ENCODE assay signal across 1 cellular context in the genomic region with DNA sequence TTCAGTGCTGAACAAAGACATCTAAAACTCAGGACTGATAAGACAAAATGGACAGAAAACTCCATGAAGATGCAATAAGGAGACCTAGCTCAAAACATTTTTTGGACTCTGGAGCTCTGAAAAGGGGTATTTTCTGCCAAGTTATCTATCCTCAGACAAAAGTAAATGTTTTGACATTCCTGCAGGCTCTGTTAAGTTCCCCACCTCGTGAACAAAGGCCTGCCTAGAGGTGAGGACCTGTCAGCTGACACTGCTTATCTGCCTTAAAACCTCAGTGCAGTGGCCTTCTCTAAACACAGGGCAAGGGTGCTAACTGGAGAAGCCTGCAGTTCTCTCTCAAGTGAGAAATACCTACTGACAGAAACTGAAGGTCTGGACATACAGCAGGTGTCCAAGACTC.
TF ChIP-seq lines count a peak whose summit lies in the region.

No MANE protein-coding gene starts in this region.

TF ChIP-seq in GM12878, 131 proteins besides CTCF, POLR2A, EP300 and RAD21:
- TF ChIP-seq TCF7 (IDR thresholded peaks at IDR 0.05; ENCODE audit: borderline replicate concordance): no peak
- TF ChIP-seq ZBED1 (IDR thresholded peaks at IDR 0.05; ENCODE audit: borderline replicate concordance): no peak
- TF ChIP-seq DPF2 (IDR thresholded peaks at IDR 0.05): no peak
- no peak for TF ChIP-seq HCFC1 (IDR thresholded peaks at IDR 0.05; ENCODE audit: low read length)
- TF ChIP-seq, protein P1, sequence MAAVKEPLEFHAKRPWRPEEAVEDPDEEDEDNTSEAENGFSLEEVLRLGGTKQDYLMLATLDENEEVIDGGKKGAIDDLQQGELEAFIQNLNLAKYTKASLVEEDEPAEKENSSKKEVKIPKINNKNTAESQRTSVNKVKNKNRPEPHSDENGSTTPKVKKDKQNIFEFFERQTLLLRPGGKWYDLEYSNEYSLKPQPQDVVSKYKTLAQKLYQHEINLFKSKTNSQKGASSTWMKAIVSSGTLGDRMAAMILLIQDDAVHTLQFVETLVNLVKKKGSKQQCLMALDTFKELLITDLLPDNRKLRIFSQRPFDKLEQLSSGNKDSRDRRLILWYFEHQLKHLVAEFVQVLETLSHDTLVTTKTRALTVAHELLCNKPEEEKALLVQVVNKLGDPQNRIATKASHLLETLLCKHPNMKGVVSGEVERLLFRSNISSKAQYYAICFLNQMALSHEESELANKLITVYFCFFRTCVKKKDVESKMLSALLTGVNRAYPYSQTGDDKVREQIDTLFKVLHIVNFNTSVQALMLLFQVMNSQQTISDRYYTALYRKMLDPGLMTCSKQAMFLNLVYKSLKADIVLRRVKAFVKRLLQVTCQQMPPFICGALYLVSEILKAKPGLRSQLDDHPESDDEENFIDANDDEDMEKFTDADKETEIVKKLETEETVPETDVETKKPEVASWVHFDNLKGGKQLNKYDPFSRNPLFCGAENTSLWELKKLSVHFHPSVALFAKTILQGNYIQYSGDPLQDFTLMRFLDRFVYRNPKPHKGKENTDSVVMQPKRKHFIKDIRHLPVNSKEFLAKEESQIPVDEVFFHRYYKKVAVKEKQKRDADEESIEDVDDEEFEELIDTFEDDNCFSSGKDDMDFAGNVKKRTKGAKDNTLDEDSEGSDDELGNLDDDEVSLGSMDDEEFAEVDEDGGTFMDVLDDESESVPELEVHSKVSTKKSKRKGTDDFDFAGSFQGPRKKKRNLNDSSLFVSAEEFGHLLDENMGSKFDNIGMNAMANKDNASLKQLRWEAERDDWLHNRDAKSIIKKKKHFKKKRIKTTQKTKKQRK (IDR thresholded peaks at IDR 0.05; ENCODE audit: low read depth, low read length): no peak
- TF ChIP-seq IRF4 (IDR thresholded peaks at IDR 0.05; ENCODE audit: low read depth, low read length): no peak
- TF ChIP-seq, protein P2, sequence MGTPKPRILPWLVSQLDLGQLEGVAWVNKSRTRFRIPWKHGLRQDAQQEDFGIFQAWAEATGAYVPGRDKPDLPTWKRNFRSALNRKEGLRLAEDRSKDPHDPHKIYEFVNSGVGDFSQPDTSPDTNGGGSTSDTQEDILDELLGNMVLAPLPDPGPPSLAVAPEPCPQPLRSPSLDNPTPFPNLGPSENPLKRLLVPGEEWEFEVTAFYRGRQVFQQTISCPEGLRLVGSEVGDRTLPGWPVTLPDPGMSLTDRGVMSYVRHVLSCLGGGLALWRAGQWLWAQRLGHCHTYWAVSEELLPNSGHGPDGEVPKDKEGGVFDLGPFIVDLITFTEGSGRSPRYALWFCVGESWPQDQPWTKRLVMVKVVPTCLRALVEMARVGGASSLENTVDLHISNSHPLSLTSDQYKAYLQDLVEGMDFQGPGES (IDR thresholded peaks at IDR 0.05): no peak
- TF ChIP-seq NFXL1 (IDR thresholded peaks at IDR 0.05; ENCODE audit: borderline replicate concordance): no peak
- TF ChIP-seq YBX1 (IDR thresholded peaks at IDR 0.05): no peak
- TF ChIP-seq KDM1A (IDR thresholded peaks at IDR 0.05; ENCODE audit: borderline replicate concordance): no peak
- TF ChIP-seq, protein P3, sequence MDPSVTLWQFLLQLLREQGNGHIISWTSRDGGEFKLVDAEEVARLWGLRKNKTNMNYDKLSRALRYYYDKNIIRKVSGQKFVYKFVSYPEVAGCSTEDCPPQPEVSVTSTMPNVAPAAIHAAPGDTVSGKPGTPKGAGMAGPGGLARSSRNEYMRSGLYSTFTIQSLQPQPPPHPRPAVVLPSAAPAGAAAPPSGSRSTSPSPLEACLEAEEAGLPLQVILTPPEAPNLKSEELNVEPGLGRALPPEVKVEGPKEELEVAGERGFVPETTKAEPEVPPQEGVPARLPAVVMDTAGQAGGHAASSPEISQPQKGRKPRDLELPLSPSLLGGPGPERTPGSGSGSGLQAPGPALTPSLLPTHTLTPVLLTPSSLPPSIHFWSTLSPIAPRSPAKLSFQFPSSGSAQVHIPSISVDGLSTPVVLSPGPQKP (IDR thresholded peaks at IDR 0.05; ENCODE audit: low read depth, low read length): no peak
- no peak for TF ChIP-seq MEF2B (IDR thresholded peaks at IDR 0.05; ENCODE audit: partially characterized antibody, poor library complexity, severe bottlenecking)
- no peak for TF ChIP-seq ZNF622 (IDR thresholded peaks at IDR 0.05)
- TF ChIP-seq CHD4 (IDR thresholded peaks at IDR 0.05): no peak
- TF ChIP-seq SPI1 (IDR thresholded peaks at IDR 0.05; ENCODE audit: borderline replicate concordance, insufficient read depth, low read depth, low read length): no peak
- no peak for TF ChIP-seq CHD2 (IDR thresholded peaks at IDR 0.05; ENCODE audit: borderline replicate concordance, low read depth, low read length)
- TF ChIP-seq GABPA (IDR thresholded peaks at IDR 0.05; ENCODE audit: low read depth): no peak
- TF ChIP-seq CBX5 (IDR thresholded peaks at IDR 0.05; ENCODE audit: low read depth): no peak
- TF ChIP-seq SUZ12 (IDR thresholded peaks at IDR 0.05; ENCODE audit: unreplicated experiment): no peak
- TF ChIP-seq CHD1 (IDR thresholded peaks at IDR 0.05; ENCODE audit: low read depth, low read length): no peak
